Comparison of ENCODE assay signal across 1 cellular context in the genomic region with DNA sequence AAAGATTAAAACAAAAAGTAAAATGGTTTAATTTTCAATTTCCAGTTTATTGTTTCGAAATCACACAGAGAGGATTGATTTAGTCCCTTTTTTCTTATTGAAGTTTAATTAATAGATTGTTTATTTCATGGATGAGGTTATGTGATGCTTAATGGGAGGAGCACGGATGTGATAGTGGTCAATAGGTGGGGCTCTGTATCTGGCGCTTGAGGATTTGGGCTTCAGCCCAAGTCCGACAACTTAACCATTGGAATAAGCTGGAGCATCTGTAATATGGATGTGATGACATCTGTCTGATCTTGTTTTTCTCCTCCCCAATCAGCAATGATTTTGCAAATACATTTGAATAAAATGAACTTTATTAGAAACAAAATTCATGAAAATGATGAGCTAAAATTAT.
TF ChIP-seq lines count a peak whose summit lies in the region.

No MANE protein-coding gene starts in this region.

TF ChIP-seq in SK-N-SH, 30 proteins besides CTCF, POLR2A, EP300 and RAD21 (continued from another document):
- TF ChIP-seq, protein P1, sequence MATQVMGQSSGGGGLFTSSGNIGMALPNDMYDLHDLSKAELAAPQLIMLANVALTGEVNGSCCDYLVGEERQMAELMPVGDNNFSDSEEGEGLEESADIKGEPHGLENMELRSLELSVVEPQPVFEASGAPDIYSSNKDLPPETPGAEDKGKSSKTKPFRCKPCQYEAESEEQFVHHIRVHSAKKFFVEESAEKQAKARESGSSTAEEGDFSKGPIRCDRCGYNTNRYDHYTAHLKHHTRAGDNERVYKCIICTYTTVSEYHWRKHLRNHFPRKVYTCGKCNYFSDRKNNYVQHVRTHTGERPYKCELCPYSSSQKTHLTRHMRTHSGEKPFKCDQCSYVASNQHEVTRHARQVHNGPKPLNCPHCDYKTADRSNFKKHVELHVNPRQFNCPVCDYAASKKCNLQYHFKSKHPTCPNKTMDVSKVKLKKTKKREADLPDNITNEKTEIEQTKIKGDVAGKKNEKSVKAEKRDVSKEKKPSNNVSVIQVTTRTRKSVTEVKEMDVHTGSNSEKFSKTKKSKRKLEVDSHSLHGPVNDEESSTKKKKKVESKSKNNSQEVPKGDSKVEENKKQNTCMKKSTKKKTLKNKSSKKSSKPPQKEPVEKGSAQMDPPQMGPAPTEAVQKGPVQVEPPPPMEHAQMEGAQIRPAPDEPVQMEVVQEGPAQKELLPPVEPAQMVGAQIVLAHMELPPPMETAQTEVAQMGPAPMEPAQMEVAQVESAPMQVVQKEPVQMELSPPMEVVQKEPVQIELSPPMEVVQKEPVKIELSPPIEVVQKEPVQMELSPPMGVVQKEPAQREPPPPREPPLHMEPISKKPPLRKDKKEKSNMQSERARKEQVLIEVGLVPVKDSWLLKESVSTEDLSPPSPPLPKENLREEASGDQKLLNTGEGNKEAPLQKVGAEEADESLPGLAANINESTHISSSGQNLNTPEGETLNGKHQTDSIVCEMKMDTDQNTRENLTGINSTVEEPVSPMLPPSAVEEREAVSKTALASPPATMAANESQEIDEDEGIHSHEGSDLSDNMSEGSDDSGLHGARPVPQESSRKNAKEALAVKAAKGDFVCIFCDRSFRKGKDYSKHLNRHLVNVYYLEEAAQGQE (IDR thresholded peaks at IDR 0.05; ENCODE audit: low read depth, low read length), result no peak
- TF ChIP-seq YY1 (IDR thresholded peaks at IDR 0.05; ENCODE audit: low read depth) (no peak), FOXJ3 (CRISPR knock-in tag; IDR thresholded peaks at IDR 0.05) (no peak), GATA2 (CRISPR knock-in tag; IDR thresholded peaks at IDR 0.05) (no peak)
